In the genomic region with DNA sequence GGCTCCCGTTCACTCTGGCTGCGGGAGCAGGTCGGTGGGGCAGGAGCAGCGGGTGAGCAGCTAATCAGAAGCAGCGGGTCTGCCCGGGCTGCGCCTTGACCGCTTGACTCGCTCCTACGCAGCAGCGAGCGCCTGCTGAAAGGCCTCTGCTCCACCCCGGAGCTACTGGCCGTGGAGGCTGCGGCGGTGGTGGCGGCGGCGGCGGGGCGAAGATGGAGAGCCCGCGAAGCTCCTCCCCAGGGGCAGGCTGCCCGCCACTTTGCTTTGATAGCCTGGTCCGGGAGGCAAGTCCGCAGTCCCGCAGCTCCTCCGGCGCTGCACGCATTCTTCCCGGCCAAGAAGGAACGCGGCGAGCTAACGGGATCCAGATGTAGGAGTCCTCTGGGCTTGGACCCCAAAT, we compare ENCODE assay signal across 10 cellular contexts. TPM values are rescaled to one million over a fixed set of nuclear protein-coding genes. Genes with fewer than 3 reads are reported as not detected.
A peak's percentile ranks its signal among the peaks of the same experiment; 100 is the strongest.
DNase-seq lines count a peak whose midpoint lies in the region; ATAC-seq, FAIRE-seq and TF ChIP-seq lines count a peak whose summit lies in the region.
"Had no signal": no experiment of that assay in that cellular context is flagged by ENCODE, and none has a peak within 500 bp of the region (broad histone marks: within the 10 kb centered on the region; RNA-seq: fewer than 3 reads in every experiment).

No MANE protein-coding gene starts in this region.

- peaks cover 3 to 4% of the 10 kb centered on the region in 2 donors for H3K4me1 Mint-ChIP-seq in natural killer cell treated with Interleukin-12 subunit alpha and Interleukin-12 subunit beta and Interleukin-15 and Interleukin-18, amount 100 ng/mL, for 72 hours (ENCODE audit: low read depth in 2 of 2)
- no peaks in the 10 kb centered on the region for H3K4me1 Mint-ChIP-seq in T-helper 2 cell treated with Interferon-gamma antibody and Interleukin-4, amounts not matched to agents 5 μg/mL and 100 μg/mL, for 36 hours (ENCODE audit: low read depth)

- H3K9me3 Mint-ChIP-seq in natural killer cell treated with Interleukin-12 subunit alpha and Interleukin-12 subunit beta and Interleukin-15 and Interleukin-18, amount 100 ng/mL, for 72 hours, result no peaks in the 10 kb centered on the region
- H3K9me3 Mint-ChIP-seq in T-helper 2 cell treated with Interferon-gamma antibody and Interleukin-4, amounts not matched to agents 5 μg/mL and 100 μg/mL, for 36 hours, result no peaks in the 10 kb centered on the region
- H3K9me3 Mint-ChIP-seq: activated T-helper 1 cell treated with anti-CD3 and anti-CD28 coated beads, Interleukin-12 subunit alpha, Interleukin-12 subunit beta, Interleukin-2, Interleukin-4 antibody, amounts not matched to agents 30 ng/mL and 10 ng/mL and 1 ng/mL, durations not matched to agents 14 hours and 24 hours and 36 hours had no signal

- H3K27ac ChIP-seq in coronary artery, result peak overlapping the region; percentile 42 to 71
- H3K27ac ChIP-seq in kidney (ENCODE audit: low read depth in 2 of 2, low read length in 2 of 2), result no peak overlapping the region
- H3K27ac ChIP-seq in tibial artery, result peak overlapping the region; percentile 57 to 72

- no peak overlapping the region for H3K4me3 Mint-ChIP-seq in natural killer cell treated with Interleukin-12 subunit alpha and Interleukin-12 subunit beta and Interleukin-15 and Interleukin-18, amount 100 ng/mL, for 72 hours
- H3K4me3 Mint-ChIP-seq in T-helper 2 cell treated with Interferon-gamma antibody and Interleukin-4, amounts not matched to agents 5 μg/mL and 100 μg/mL, for 36 hours, result no peak overlapping the region
- H3K4me3 Mint-ChIP-seq: activated T-helper 1 cell treated with anti-CD3 and anti-CD28 coated beads, Interleukin-12 subunit alpha, Interleukin-12 subunit beta, Interleukin-2, Interleukin-4 antibody, amounts not matched to agents 30 ng/mL and 10 ng/mL and 1 ng/mL, durations not matched to agents 14 hours and 24 hours and 36 hours had no signal

- H3K36me3 ChIP-seq in MG63, result no peaks in the 10 kb centered on the region
- no peaks in the 10 kb centered on the region for H3K36me3 ChIP-seq in kidney (ENCODE audit: control insufficient read depth in 1 of 2, insufficient read depth in 2 of 2, low read length in 2 of 2)
- H3K36me3 ChIP-seq in tibial artery, result no peaks in the 10 kb centered on the region

- H3K9me3 ChIP-seq in MG63, result no peaks in the 10 kb centered on the region
- H3K9me3 ChIP-seq in kidney (ENCODE audit: control insufficient read depth in 1 of 2, low read length in 2 of 2), result no peaks in the 10 kb centered on the region
- no peaks in the 10 kb centered on the region for H3K9me3 ChIP-seq in tibial artery

- no peak overlapping the region for H3K27ac Mint-ChIP-seq in natural killer cell treated with Interleukin-12 subunit alpha and Interleukin-12 subunit beta and Interleukin-15 and Interleukin-18, amount 100 ng/mL, for 72 hours
- H3K27ac Mint-ChIP-seq in T-helper 2 cell treated with Interferon-gamma antibody and Interleukin-4, amounts not matched to agents 5 μg/mL and 100 μg/mL, for 36 hours, result no peak overlapping the region
- H3K27ac Mint-ChIP-seq: activated T-helper 1 cell treated with anti-CD3 and anti-CD28 coated beads, Interleukin-12 subunit alpha, Interleukin-12 subunit beta, Interleukin-2, Interleukin-4 antibody, amounts not matched to agents 30 ng/mL and 10 ng/mL and 1 ng/mL, durations not matched to agents 14 hours and 24 hours and 36 hours had no signal

- H3K4me3 ChIP-seq in MG63, result no peak overlapping the region
- H3K4me3 ChIP-seq in coronary artery, result peak overlapping the region; percentile 61
- no peak overlapping the region for H3K4me3 ChIP-seq in kidney (ENCODE audit: low read length in 2 of 2)
- H3K4me3 ChIP-seq in tibial artery, result peak overlapping the region; percentile 33 to 40

- FAIRE-seq in kidney (lab: Jason Lieb, UNC), result no peak

- ATAC-seq in natural killer cell treated with Interleukin-12 subunit alpha and Interleukin-12 subunit beta and Interleukin-15 and Interleukin-18, amount 100 ng/mL, for 72 hours, result no peak

- peaks cover 0 to under 1% of the 10 kb centered on the region in 2 donors for H3K4me1 ChIP-seq in kidney (ENCODE audit: control insufficient read depth in 1 of 2, insufficient read depth in 1 of 2, low read depth in 1 of 2, low read length in 2 of 2)
- peaks cover 0 to 25% (median 5%) of the 10 kb centered on the region in 4 donors for H3K4me1 ChIP-seq in tibial artery

- TF ChIP-seq CTCF in coronary artery (IDR thresholded peaks at IDR 0.05) (no peak), kidney (IDR thresholded peaks at IDR 0.05; ENCODE audit: borderline replicate concordance, extremely low read depth, insufficient read depth) (no peak), tibial artery (IDR thresholded peaks at IDR 0.05) (no peak)

- peaks cover 11 to 25% of the 10 kb centered on the region in 2 donors for H3K27me3 Mint-ChIP-seq in natural killer cell treated with Interleukin-12 subunit alpha and Interleukin-12 subunit beta and Interleukin-15 and Interleukin-18, amount 100 ng/mL, for 72 hours
- peaks cover 19% of the 10 kb centered on the region for H3K27me3 Mint-ChIP-seq in T-helper 2 cell treated with Interferon-gamma antibody and Interleukin-4, amounts not matched to agents 5 μg/mL and 100 μg/mL, for 36 hours (ENCODE audit: low read depth)

- intact Hi-C loops in kidney (cut with DNase I), result no loop called here
- intact Hi-C loops in tibial artery (cut with DNase I; ENCODE audit: low total_unique reads), result no loop called here

- DNase-seq in MG63, result peak; percentile 8
- DNase-seq in coronary artery (ENCODE audit: low spot score), result no peak
- DNase-seq in kidney, result peak; percentile 80
- peak; percentile 24 to 70 for DNase-seq in tibial artery
- no peak for DNase-seq in natural killer cell treated with Interleukin-12 subunit alpha and Interleukin-12 subunit beta and Interleukin-15 and Interleukin-18, amount 100 ng/mL, for 72 hours (ENCODE audit: low spot score)
- DNase-seq in SHP77 (lab: John Stamatoyannopoulos, UW), result no peak
- no peak for DNase-seq in T-helper 2 cell treated with Interferon-gamma antibody and Interleukin-4, amounts not matched to agents 5 μg/mL and 100 μg/mL, for 36 hours (ENCODE audit: low spot score)
- DNase-seq in activated naive CD4-positive, alpha-beta T cell (lab: John Stamatoyannopoulos, UW), result no peak
- DNase-seq: NCI-H1092 had no signal

- no peaks in the 10 kb centered on the region for H3K27me3 ChIP-seq in MG63
- H3K27me3 ChIP-seq in tibial artery, result no peaks in the 10 kb centered on the region

- H3K36me3 Mint-ChIP-seq in natural killer cell treated with Interleukin-12 subunit alpha and Interleukin-12 subunit beta and Interleukin-15 and Interleukin-18, amount 100 ng/mL, for 72 hours, result no peaks in the 10 kb centered on the region
- H3K36me3 Mint-ChIP-seq in T-helper 2 cell treated with Interferon-gamma antibody and Interleukin-4, amounts not matched to agents 5 μg/mL and 100 μg/mL, for 36 hours (ENCODE audit: low read depth), result no peaks in the 10 kb centered on the region

- peak overlapping the region in 1 of 2 donors; percentile 34 for H3K9ac ChIP-seq in kidney (ENCODE audit: low read length in 2 of 2)

RNA-seq across cellular contexts. Expression of a gene that starts 36.7 kb away (rescaled TPM):
- total RNA-seq in MG63 (2014; rRNA removed; shearing (Covaris generic); ENCODE audit: low replicate concordance), result 25.3 and 35.2 TPM in 2 replicates
- total RNA-seq in kidney, result 29.9 TPM
- 27.1 TPM for polyA plus RNA-seq in kidney (ENCODE audit: insufficient read depth, low read depth, low replicate concordance)
- 10 to 100 TPM; 18.8 to 20.4 TPM for total RNA-seq in natural killer cell treated with Interleukin-12 subunit alpha and Interleukin-12 subunit beta and Interleukin-15 and Interleukin-18, amount 100 ng/mL, for 72 hours

Comparison
In these comparisons a context has a peak if more than half of its experiments do, and no peak if none do; other contexts are left out.
1. DNase-seq: peak in MG63 (single experiment), kidney (single experiment) and tibial artery (2 of 2); none in coronary artery (single experiment), natural killer cell treated with Interleukin-12 subunit alpha and Interleukin-12 subunit beta and Interleukin-15 and Interleukin-18, amount 100 ng/mL, for 72 hours (single experiment), SHP77 (0 of 2), T-helper 2 cell treated with Interferon-gamma antibody and Interleukin-4, amounts not matched to agents 5 μg/mL and 100 μg/mL, for 36 hours (single experiment) and activated naive CD4-positive, alpha-beta T cell (0 of 4).
2. H3K4me3 ChIP-seq: peak in coronary artery (single experiment) and tibial artery (2 of 2); none in MG63 (single experiment) and kidney (0 of 2).
3. H3K27ac ChIP-seq: peak in coronary artery (2 of 2) and tibial artery (2 of 2); none in kidney (0 of 2).